In genomic region chr22:46035380-46035741, GRCh38 we compare ENCODE assay signal across 1 cellular context.
TF ChIP-seq lines count a peak whose summit lies in the region.

No MANE protein-coding gene starts in this region.

TF ChIP-seq in SK-N-SH treated with all-trans-retinoic acid at 6 μM for 48 hours, 23 proteins besides CTCF, POLR2A, EP300 and RAD21 (continued from another document):
- TF ChIP-seq CSRNP3 (CRISPR knock-in tag; IDR thresholded peaks at IDR 0.05) (no peak), ZNF8 (CRISPR knock-in tag; IDR thresholded peaks at IDR 0.05) (no peak), ZNF565 (CRISPR knock-in tag; conservative IDR thresholded peaks at IDR 0.05; ENCODE audit: low read depth) (no peak)
TF ChIP-seq in SK-N-SH treated with all-trans-retinoic acid at 6 μM for 48 hours: peak in this region for 0.
